Comparison of ENCODE assay signal across 20 cellular contexts in genomic region chr18:51569561-51569960, GRCh38.
"Had no signal": no experiment of that assay in that cellular context is flagged by ENCODE, and none has a peak within 500 bp of the region (broad histone marks: within the 10 kb centered on the region; RNA-seq: fewer than 3 reads in every experiment).

No MANE protein-coding gene starts in this region.

- H3K9me3 ChIP-seq: prostate gland, thoracic aorta, transverse colon had no signal

- H3K36me3 ChIP-seq: prostate gland, stomach, thoracic aorta, transverse colon had no signal

- ATAC-seq: left lobe of liver, sciatic nerve had no signal

- H3K27ac ChIP-seq: parathyroid adenoma, prostate gland, skin epidermis, stomach, thoracic aorta, transverse colon had no signal

- H3K27me3 ChIP-seq: stomach, transverse colon had no signal

- H3K4me3 ChIP-seq: lung, prostate gland, skin epidermis, stomach, thoracic aorta, transverse colon had no signal

- DNase-seq: effector memory CD4-positive, alpha-beta T cell; foreskin melanocyte; head of caudate nucleus; hypothalamus; kidney glomerular epithelial cell; mesenchymal stem cell; naive B cell; occipital lobe; stimulated activated CD4-positive, alpha-beta T cell treated with anti-CD3 and anti-CD28 coated beads, Interleukin-2, amount 100 ng/mL, for 24 hours; stimulated activated naive CD4-positive, alpha-beta T cell; stomach; substantia nigra; transverse colon had no signal

- H3K4me1 ChIP-seq: parathyroid adenoma, prostate gland, stomach, transverse colon had no signal

- H3K9ac ChIP-seq: parathyroid adenoma had no signal
